Comparison of ENCODE assay signal across 24 cellular contexts in the genomic region with DNA sequence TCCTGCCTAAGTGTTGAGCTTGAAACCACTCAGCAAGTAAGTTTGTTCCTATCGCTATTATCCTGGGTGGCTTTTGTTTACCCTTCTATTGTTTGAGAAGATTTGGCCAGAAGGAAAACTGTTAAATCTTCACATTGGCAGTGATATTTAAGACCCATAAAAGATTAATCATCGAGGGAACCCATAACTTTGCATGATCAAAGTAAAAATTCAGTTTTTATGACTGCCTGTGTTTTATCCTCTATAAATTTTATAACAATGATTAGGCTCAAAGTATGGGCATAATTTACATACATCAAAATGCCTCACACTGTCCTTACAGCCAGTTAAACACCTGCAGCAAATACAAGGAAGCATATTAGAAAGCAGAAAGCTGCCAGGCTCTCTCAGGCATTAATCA.
A peak's percentile ranks its signal among the peaks of the same experiment; 100 is the strongest.
DNase-seq lines count a peak whose midpoint lies in the region; ATAC-seq and TF ChIP-seq lines count a peak whose summit lies in the region.
"Had no signal": no experiment of that assay in that cellular context is flagged by ENCODE, and none has a peak within 500 bp of the region (broad histone marks: within the 10 kb centered on the region; RNA-seq: fewer than 3 reads in every experiment).

No MANE protein-coding gene starts in this region.

- CTCF ChIA-PET in HEK293 (lab: Yijun Ruan, JAX) = interaction anchor here (0.6 to 1.1 kb wide), 2 partner anchors 235 to 1773 kb away, joined by 3 to 4 read pairs; no protein-coding TSS in a partner anchor

- no peaks in the 10 kb centered on the region for H3K36me3 ChIP-seq in HEK293 (ENCODE audit: control insufficient read depth in 2 of 2, insufficient read depth in 1 of 2, low read length in 2 of 2)
- no peaks in the 10 kb centered on the region for H3K36me3 ChIP-seq in uterus
- H3K36me3 ChIP-seq: SJSA1 had no signal

- peak overlapping the region in 3 of 5 experiments; percentile 14 to 71 (median 55) for H3K27ac Mint-ChIP-seq in brain
- H3K27ac Mint-ChIP-seq: CD4-positive, alpha-beta memory T cell; GM23338; H9; IgD-negative memory B cell; T-cell had no signal

- H3K4me3 Mint-ChIP-seq in brain = no peak overlapping the region
- H3K4me3 Mint-ChIP-seq: CD4-positive, alpha-beta memory T cell; GM23338; H9; IgD-negative memory B cell; T-cell had no signal

- no peaks in the 10 kb centered on the region for H3K27me3 ChIP-seq in uterus

- no peak for TF ChIP-seq CTCF in HEK293 (tag by site-specific recombination; IDR thresholded peaks at IDR 0.05)
- TF ChIP-seq CTCF in LNCaP clone FGC (IDR thresholded peaks at IDR 0.05; ENCODE audit: control insufficient read depth, extremely low read depth, insufficient read depth) = no peak
- TF ChIP-seq CTCF in brain (conservative IDR thresholded peaks at IDR 0.05) = no peak
- no peak for TF ChIP-seq CTCF in uterus (IDR thresholded peaks at IDR 0.05)

- ATAC-seq in HG03342 (IDR thresholded peaks at IDR 0.05; ENCODE audit: unreplicated experiment) = no peak
- ATAC-seq in GM21515 (IDR thresholded peaks at IDR 0.05; ENCODE audit: unreplicated experiment) = no peak
- ATAC-seq: GM23338, T-cell had no signal

- H3K4me3 ChIP-seq in HEK293 (ENCODE audit: low read depth, low read length) (no peak overlapping the region), LNCaP clone FGC (ENCODE audit: low read depth, low read length) (no peak overlapping the region), uterus (no peak overlapping the region)
- H3K4me3 ChIP-seq: GM23338, SJSA1 had no signal

- no peaks in the 10 kb centered on the region for H3K36me3 Mint-ChIP-seq in brain
- H3K36me3 Mint-ChIP-seq: CD4-positive, alpha-beta memory T cell; IgD-negative memory B cell; T-cell had no signal

- peaks cover 58% of the 10 kb centered on the region for H3K4me1 Mint-ChIP-seq in brain
- H3K4me1 Mint-ChIP-seq: CD4-positive, alpha-beta memory T cell; IgD-negative memory B cell; T-cell had no signal

- peaks cover 0 to 5% (median 0%) of the 10 kb centered on the region in 5 experiments for H3K9me3 Mint-ChIP-seq in brain
- H3K9me3 Mint-ChIP-seq: CD4-positive, alpha-beta memory T cell; GM23338; T-cell had no signal

- TF ChIP-seq POLR2A in uterus (IDR thresholded peaks at IDR 0.05) = no peak

- intact Hi-C loops in uterus (cut with DNase I; ENCODE audit: low total_unique reads) = no loop called here

- peaks cover 5% of the 10 kb centered on the region for H3K27me3 Mint-ChIP-seq in brain

- POLR2A ChIA-PET in HEK293 (lab: Yijun Ruan, JAX) = no interaction called here

- peaks cover 14% of the 10 kb centered on the region for H3K4me1 ChIP-seq in HEK293 (ENCODE audit: control insufficient read depth, insufficient read depth, low read length)
- H3K4me1 ChIP-seq in uterus = no peaks in the 10 kb centered on the region
- H3K4me1 ChIP-seq: Caco-2, SJSA1 had no signal

- H3K27ac ChIP-seq in HEK293 (ENCODE audit: extremely low read depth, low read depth, low read length) = no peak overlapping the region
- no peak overlapping the region for H3K27ac ChIP-seq in uterus
- H3K27ac ChIP-seq: HL-60, KMS-11, SJSA1 had no signal

- H3K9me3 ChIP-seq in HEK293 (ENCODE audit: control insufficient read depth, insufficient read depth, low read depth, low read length) (no peaks in the 10 kb centered on the region), uterus (no peaks in the 10 kb centered on the region)
- H3K9me3 ChIP-seq: Caco-2, SJSA1 had no signal

- peak; percentile 20 for DNase-seq in NCI-H2107 treated with DMSO at 0.1 percent for 48 hours (lab: John Stamatoyannopoulos, UW; ENCODE audit: unreplicated experiment)
- no peak for DNase-seq in NCI-H2107 (lab: John Stamatoyannopoulos, UW)
- peak; percentile 58 for DNase-seq in LNCaP clone FGC (ENCODE audit: low read depth)
- no peak for DNase-seq in uterus
- DNase-seq: C1 segment of cervical spinal cord; Caco-2; CD4-positive, alpha-beta memory T cell; H9; NCI-H1048; NCI-H1930; NCI-H2171 treated with DMSO at 0.1 percent for 48 hours; NCI-H345; Right ventricle myocardium superior; RPMI8226; T-cell had no signal

TF ChIP-seq in HEK293, 187 proteins besides CTCF, POLR2A, EP300 and RAD21:
- TF ChIP-seq OVOL3 (tag by site-specific recombination; IDR thresholded peaks at IDR 0.05) (peak; percentile 58; the same call in 1 of the 2 replicates), TCF7L2 (IDR thresholded peaks at IDR 0.05; ENCODE audit: borderline replicate concordance, low read depth, low read length) (peak; percentile 33; the same call in 1 of the 2 replicates), ZNF335 (tag by site-specific recombination; conservative IDR thresholded peaks at IDR 0.05) (peak; percentile 70), ZNF843 (tag by site-specific recombination; IDR thresholded peaks at IDR 0.05) (peak; percentile 86), ZNF292 (tag by site-specific recombination; IDR thresholded peaks at IDR 0.05; ENCODE audit: borderline replicate concordance, low read depth) (no peak), ZNF391 (tag by site-specific recombination; IDR thresholded peaks at IDR 0.05; ENCODE audit: borderline replicate concordance, low read depth) (no peak), WT1 (tag by site-specific recombination; IDR thresholded peaks at IDR 0.05) (peak; percentile 61; the same call in 1 of the 2 replicates), SCRT1 (tag by site-specific recombination; IDR thresholded peaks at IDR 0.05; ENCODE audit: borderline replicate concordance) (0 out of 2 replicates have a peak, but pooled peaks have one; percentile 20), GLIS1 (tag by site-specific recombination; IDR thresholded peaks at IDR 0.05) (peak; percentile 45), FEZF1 (tag by site-specific recombination; IDR thresholded peaks at IDR 0.05) (peak; percentile 57; the same call in 1 of the 2 replicates), ZNF596 (tag by site-specific recombination; IDR thresholded peaks at IDR 0.05) (peak; percentile 51), TRIM28 (IDR thresholded peaks at IDR 0.05; ENCODE audit: borderline replicate concordance, low read length) (no peak)
- TF ChIP-seq, protein P1, sequence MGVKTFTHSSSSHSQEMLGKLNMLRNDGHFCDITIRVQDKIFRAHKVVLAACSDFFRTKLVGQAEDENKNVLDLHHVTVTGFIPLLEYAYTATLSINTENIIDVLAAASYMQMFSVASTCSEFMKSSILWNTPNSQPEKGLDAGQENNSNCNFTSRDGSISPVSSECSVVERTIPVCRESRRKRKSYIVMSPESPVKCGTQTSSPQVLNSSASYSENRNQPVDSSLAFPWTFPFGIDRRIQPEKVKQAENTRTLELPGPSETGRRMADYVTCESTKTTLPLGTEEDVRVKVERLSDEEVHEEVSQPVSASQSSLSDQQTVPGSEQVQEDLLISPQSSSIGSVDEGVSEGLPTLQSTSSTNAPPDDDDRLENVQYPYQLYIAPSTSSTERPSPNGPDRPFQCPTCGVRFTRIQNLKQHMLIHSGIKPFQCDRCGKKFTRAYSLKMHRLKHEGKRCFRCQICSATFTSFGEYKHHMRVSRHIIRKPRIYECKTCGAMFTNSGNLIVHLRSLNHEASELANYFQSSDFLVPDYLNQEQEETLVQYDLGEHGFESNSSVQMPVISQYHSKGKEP (tag by site-specific recombination; IDR thresholded peaks at IDR 0.05) = 0 out of 2 replicates have a peak, but pooled peaks have one; percentile 20
- TF ChIP-seq, protein P2, sequence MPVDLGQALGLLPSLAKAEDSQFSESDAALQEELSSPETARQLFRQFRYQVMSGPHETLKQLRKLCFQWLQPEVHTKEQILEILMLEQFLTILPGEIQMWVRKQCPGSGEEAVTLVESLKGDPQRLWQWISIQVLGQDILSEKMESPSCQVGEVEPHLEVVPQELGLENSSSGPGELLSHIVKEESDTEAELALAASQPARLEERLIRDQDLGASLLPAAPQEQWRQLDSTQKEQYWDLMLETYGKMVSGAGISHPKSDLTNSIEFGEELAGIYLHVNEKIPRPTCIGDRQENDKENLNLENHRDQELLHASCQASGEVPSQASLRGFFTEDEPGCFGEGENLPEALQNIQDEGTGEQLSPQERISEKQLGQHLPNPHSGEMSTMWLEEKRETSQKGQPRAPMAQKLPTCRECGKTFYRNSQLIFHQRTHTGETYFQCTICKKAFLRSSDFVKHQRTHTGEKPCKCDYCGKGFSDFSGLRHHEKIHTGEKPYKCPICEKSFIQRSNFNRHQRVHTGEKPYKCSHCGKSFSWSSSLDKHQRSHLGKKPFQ (tag by site-specific recombination; IDR thresholded peaks at IDR 0.05) = 0 out of 2 replicates have a peak, but pooled peaks have one; percentile 19
- TF ChIP-seq, protein P3, sequence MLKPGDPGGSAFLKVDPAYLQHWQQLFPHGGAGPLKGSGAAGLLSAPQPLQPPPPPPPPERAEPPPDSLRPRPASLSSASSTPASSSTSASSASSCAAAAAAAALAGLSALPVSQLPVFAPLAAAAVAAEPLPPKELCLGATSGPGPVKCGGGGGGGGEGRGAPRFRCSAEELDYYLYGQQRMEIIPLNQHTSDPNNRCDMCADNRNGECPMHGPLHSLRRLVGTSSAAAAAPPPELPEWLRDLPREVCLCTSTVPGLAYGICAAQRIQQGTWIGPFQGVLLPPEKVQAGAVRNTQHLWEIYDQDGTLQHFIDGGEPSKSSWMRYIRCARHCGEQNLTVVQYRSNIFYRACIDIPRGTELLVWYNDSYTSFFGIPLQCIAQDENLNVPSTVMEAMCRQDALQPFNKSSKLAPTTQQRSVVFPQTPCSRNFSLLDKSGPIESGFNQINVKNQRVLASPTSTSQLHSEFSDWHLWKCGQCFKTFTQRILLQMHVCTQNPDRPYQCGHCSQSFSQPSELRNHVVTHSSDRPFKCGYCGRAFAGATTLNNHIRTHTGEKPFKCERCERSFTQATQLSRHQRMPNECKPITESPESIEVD (tag by site-specific recombination; IDR thresholded peaks at IDR 0.05) = peak; percentile 86
- TF ChIP-seq, protein P4, sequence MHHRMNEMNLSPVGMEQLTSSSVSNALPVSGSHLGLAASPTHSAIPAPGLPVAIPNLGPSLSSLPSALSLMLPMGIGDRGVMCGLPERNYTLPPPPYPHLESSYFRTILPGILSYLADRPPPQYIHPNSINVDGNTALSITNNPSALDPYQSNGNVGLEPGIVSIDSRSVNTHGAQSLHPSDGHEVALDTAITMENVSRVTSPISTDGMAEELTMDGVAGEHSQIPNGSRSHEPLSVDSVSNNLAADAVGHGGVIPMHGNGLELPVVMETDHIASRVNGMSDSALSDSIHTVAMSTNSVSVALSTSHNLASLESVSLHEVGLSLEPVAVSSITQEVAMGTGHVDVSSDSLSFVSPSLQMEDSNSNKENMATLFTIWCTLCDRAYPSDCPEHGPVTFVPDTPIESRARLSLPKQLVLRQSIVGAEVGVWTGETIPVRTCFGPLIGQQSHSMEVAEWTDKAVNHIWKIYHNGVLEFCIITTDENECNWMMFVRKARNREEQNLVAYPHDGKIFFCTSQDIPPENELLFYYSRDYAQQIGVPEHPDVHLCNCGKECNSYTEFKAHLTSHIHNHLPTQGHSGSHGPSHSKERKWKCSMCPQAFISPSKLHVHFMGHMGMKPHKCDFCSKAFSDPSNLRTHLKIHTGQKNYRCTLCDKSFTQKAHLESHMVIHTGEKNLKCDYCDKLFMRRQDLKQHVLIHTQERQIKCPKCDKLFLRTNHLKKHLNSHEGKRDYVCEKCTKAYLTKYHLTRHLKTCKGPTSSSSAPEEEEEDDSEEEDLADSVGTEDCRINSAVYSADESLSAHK (tag by site-specific recombination; IDR thresholded peaks at IDR 0.05) = peak; percentile 83
TF ChIP-seq in HEK293: peak in this region for 13.

Comparison
In these comparisons a context has a peak if more than half of its experiments do, and no peak if none do; other contexts are left out.
1. DNase-seq: peak in NCI-H2107 treated with DMSO at 0.1 percent for 48 hours (single experiment) and LNCaP clone FGC (single experiment); none in NCI-H2107 (single experiment) and uterus (0 of 2).